Comparison of ENCODE assay signal across 8 cellular contexts in the genomic region with DNA sequence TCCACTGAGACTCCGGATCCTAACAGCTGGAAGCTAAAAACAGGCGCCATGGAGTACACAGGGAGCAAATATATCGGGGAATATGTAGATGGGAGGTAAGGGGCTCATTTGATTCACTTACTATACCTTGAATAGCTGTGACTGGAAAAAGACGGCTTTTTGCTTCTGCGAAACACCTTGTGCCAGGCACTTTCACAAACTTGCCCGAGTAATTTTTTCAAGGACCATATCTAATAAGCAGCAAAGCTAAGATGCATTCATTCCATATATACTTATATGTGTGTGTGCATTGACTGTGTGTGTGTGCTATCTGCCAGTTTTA. TPM values are rescaled to one million over a fixed set of nuclear protein-coding genes. Genes with fewer than 3 reads are reported as not detected.
A peak's percentile ranks its signal among the peaks of the same experiment; 100 is the strongest.
DNase-seq lines count a peak whose midpoint lies in the region; ATAC-seq and TF ChIP-seq lines count a peak whose summit lies in the region.

No MANE protein-coding gene starts in this region.

- in situ Hi-C loops in GM13977 (cut with MboI; ENCODE audit: low pct_unique_long_range_greater_than_20kb, low sequenced_read_pairs, unreplicated experiment) (no loop called here), G401 (cut with HindIII; ENCODE audit: low sequenced_read_pairs) (no loop called here)

- TF ChIP-seq CTCF in liver (IDR thresholded peaks at IDR 0.05; ENCODE audit: low read depth, low read length, missing input control): no peak
- no peak for TF ChIP-seq CTCF in tibial artery (IDR thresholded peaks at IDR 0.05)
- TF ChIP-seq CTCF in GM13977 (IDR thresholded peaks at IDR 0.05; ENCODE audit: extremely low read depth, insufficient read depth, missing control alignments): no peak

- no peaks in the 10 kb centered on the region for H3K27me3 ChIP-seq in liver (ENCODE audit: control insufficient read depth in 4 of 4, insufficient read depth in 4 of 4, low read length in 3 of 4)
- no peaks in the 10 kb centered on the region for H3K27me3 ChIP-seq in tibial artery

- peak overlapping the region; percentile 92 for H3K27ac Mint-ChIP-seq in activated CD8-positive, alpha-beta memory T cell treated with anti-CD3 and anti-CD28 coated beads, Interleukin-2, amount 10 ng/mL, durations not matched to agents 7 days and 5 days
- H3K27ac Mint-ChIP-seq in activated naive CD8-positive, alpha-beta T cell treated with anti-CD3 and anti-CD28 coated beads for 36 hours: peak overlapping the region; percentile 94

- H3K4me1 ChIP-seq in liver (ENCODE audit: control insufficient read depth in 4 of 4, insufficient read depth in 4 of 4, low read length in 3 of 4) (peaks cover 0 to 18% (median 17%) of the 10 kb centered on the region in 4 donors), tibial artery (peaks cover 0 to 25% (median 8%) of the 10 kb centered on the region in 4 donors)

- peaks cover 0 to 2% (median 0%) of the 10 kb centered on the region in 4 donors for H3K36me3 ChIP-seq in liver (ENCODE audit: control insufficient read depth in 4 of 4, insufficient read depth in 3 of 4, low read depth in 1 of 4, low read length in 3 of 4)
- no peaks in the 10 kb centered on the region for H3K36me3 ChIP-seq in tibial artery

- CTCF ChIA-PET in activated CD8-positive, alpha-beta memory T cell treated with anti-CD3 and anti-CD28 coated beads, Interleukin-2, amount 10 ng/mL, durations not matched to agents 7 days and 5 days (lab: Charles Lee): interaction anchor here (0.9 to 2.7 kb wide), 7 partner anchors 35 to 191 kb away, joined by 3 to 8 read pairs (median 5); partner anchors contain the start of genes MRRF and RBM18

- peaks cover 32% of the 10 kb centered on the region for H3K27me3 Mint-ChIP-seq in activated CD8-positive, alpha-beta memory T cell treated with anti-CD3 and anti-CD28 coated beads, Interleukin-2, amount 10 ng/mL, durations not matched to agents 7 days and 5 days
- peaks cover 20% of the 10 kb centered on the region for H3K27me3 Mint-ChIP-seq in activated naive CD8-positive, alpha-beta T cell treated with anti-CD3 and anti-CD28 coated beads for 36 hours

- peak overlapping the region; percentile 90 for H3K4me3 Mint-ChIP-seq in activated CD8-positive, alpha-beta memory T cell treated with anti-CD3 and anti-CD28 coated beads, Interleukin-2, amount 10 ng/mL, durations not matched to agents 7 days and 5 days
- peak overlapping the region; percentile 96 for H3K4me3 Mint-ChIP-seq in activated naive CD8-positive, alpha-beta T cell treated with anti-CD3 and anti-CD28 coated beads for 36 hours

- no peak overlapping the region for H3K9ac ChIP-seq in liver (ENCODE audit: low read depth in 1 of 2, low read length in 2 of 2)

- DNase-seq in activated CD8-positive, alpha-beta memory T cell treated with anti-CD3 and anti-CD28 coated beads, Interleukin-2, amount 10 ng/mL, durations not matched to agents 7 days and 5 days: no peak
- no peak for DNase-seq in activated CD8-positive, alpha-beta memory T cell treated with anti-CD3 and anti-CD28 coated beads, Interleukin-2, amount 50 U/mL, for 4 hours
- DNase-seq in activated naive CD8-positive, alpha-beta T cell treated with anti-CD3 and anti-CD28 coated beads for 36 hours: no peak
- DNase-seq in tibial artery (no peak), NCI-H748 (lab: John Stamatoyannopoulos, UW; ENCODE audit: unreplicated experiment) (no peak), GM13977 (ENCODE audit: low spot score) (no peak), G401 (ENCODE audit: low spot score) (no peak)

- WGBS in liver: 30% methylated on average over 6 of the region's 6 CpGs

- intact Hi-C loops in tibial artery (cut with DNase I; ENCODE audit: low total_unique reads): no loop called here

- H3K4me1 Mint-ChIP-seq in activated CD8-positive, alpha-beta memory T cell treated with anti-CD3 and anti-CD28 coated beads, Interleukin-2, amount 10 ng/mL, durations not matched to agents 7 days and 5 days: peaks cover 29% of the 10 kb centered on the region
- peaks cover 25% of the 10 kb centered on the region for H3K4me1 Mint-ChIP-seq in activated naive CD8-positive, alpha-beta T cell treated with anti-CD3 and anti-CD28 coated beads for 36 hours

- H3K9me3 Mint-ChIP-seq in activated CD8-positive, alpha-beta memory T cell treated with anti-CD3 and anti-CD28 coated beads, Interleukin-2, amount 10 ng/mL, durations not matched to agents 7 days and 5 days (ENCODE audit: low read depth): peaks cover 2% of the 10 kb centered on the region
- peaks cover 6% of the 10 kb centered on the region for H3K9me3 Mint-ChIP-seq in activated naive CD8-positive, alpha-beta T cell treated with anti-CD3 and anti-CD28 coated beads for 36 hours

- H3K27ac ChIP-seq in liver (ENCODE audit: low read depth in 1 of 2, low read length in 2 of 2) (no peak overlapping the region), tibial artery (peak overlapping the region; percentile 83 to 85)

- H3K9me3 ChIP-seq in liver (ENCODE audit: control insufficient read depth in 4 of 4, low read length in 3 of 4) (peaks cover 1 to 7% (median 3%) of the 10 kb centered on the region in 4 donors), tibial artery (no peaks in the 10 kb centered on the region)

- no peak for TF ChIP-seq RAD21 in liver (IDR thresholded peaks at IDR 0.05)

- ATAC-seq in activated CD8-positive, alpha-beta memory T cell treated with anti-CD3 and anti-CD28 coated beads, Interleukin-2, amount 10 ng/mL, durations not matched to agents 7 days and 5 days: no peak

- peaks cover 5% of the 10 kb centered on the region for H3K36me3 Mint-ChIP-seq in activated CD8-positive, alpha-beta memory T cell treated with anti-CD3 and anti-CD28 coated beads, Interleukin-2, amount 10 ng/mL, durations not matched to agents 7 days and 5 days
- peaks cover 5% of the 10 kb centered on the region for H3K36me3 Mint-ChIP-seq in activated naive CD8-positive, alpha-beta T cell treated with anti-CD3 and anti-CD28 coated beads for 36 hours

- peak overlapping the region in 2 of 3 donors; percentile 85 to 91 for H3K4me3 ChIP-seq in liver (ENCODE audit: low read depth in 1 of 3, low read length in 3 of 3)
- H3K4me3 ChIP-seq in tibial artery: peak overlapping the region; percentile 95 to 96

TF ChIP-seq in liver, 16 proteins besides CTCF, POLR2A, EP300 and RAD21:
- TF ChIP-seq FOXA1 (IDR thresholded peaks at IDR 0.05) (no peak), NR2F2 (IDR thresholded peaks at IDR 0.05) (no peak), GABPA (IDR thresholded peaks at IDR 0.05 in 1 of 2, conservative IDR thresholded peaks at IDR 0.05 in 1 of 2) (no peak), HNF4G (IDR thresholded peaks at IDR 0.05) (no peak), SP1 (IDR thresholded peaks at IDR 0.05) (no peak), JUND (IDR thresholded peaks at IDR 0.05) (no peak), RXRA (IDR thresholded peaks at IDR 0.05) (no peak), TAF1 (conservative IDR thresholded peaks at IDR 0.05) (no peak), YY1 (IDR thresholded peaks at IDR 0.05) (peak; percentile 13), FOXA2 (IDR thresholded peaks at IDR 0.05) (no peak), EGR1 (IDR thresholded peaks at IDR 0.05; ENCODE audit: low read depth in 2 of 2) (no peak), HNF4A (conservative IDR thresholded peaks at IDR 0.05) (no peak)
- TF ChIP-seq, protein P1, sequence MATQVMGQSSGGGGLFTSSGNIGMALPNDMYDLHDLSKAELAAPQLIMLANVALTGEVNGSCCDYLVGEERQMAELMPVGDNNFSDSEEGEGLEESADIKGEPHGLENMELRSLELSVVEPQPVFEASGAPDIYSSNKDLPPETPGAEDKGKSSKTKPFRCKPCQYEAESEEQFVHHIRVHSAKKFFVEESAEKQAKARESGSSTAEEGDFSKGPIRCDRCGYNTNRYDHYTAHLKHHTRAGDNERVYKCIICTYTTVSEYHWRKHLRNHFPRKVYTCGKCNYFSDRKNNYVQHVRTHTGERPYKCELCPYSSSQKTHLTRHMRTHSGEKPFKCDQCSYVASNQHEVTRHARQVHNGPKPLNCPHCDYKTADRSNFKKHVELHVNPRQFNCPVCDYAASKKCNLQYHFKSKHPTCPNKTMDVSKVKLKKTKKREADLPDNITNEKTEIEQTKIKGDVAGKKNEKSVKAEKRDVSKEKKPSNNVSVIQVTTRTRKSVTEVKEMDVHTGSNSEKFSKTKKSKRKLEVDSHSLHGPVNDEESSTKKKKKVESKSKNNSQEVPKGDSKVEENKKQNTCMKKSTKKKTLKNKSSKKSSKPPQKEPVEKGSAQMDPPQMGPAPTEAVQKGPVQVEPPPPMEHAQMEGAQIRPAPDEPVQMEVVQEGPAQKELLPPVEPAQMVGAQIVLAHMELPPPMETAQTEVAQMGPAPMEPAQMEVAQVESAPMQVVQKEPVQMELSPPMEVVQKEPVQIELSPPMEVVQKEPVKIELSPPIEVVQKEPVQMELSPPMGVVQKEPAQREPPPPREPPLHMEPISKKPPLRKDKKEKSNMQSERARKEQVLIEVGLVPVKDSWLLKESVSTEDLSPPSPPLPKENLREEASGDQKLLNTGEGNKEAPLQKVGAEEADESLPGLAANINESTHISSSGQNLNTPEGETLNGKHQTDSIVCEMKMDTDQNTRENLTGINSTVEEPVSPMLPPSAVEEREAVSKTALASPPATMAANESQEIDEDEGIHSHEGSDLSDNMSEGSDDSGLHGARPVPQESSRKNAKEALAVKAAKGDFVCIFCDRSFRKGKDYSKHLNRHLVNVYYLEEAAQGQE (IDR thresholded peaks at IDR 0.05): no peak
- TF ChIP-seq, protein P2, sequence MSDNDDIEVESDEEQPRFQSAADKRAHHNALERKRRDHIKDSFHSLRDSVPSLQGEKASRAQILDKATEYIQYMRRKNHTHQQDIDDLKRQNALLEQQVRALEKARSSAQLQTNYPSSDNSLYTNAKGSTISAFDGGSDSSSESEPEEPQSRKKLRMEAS (IDR thresholded peaks at IDR 0.05): peak; percentile 16
- TF ChIP-seq, protein P3, sequence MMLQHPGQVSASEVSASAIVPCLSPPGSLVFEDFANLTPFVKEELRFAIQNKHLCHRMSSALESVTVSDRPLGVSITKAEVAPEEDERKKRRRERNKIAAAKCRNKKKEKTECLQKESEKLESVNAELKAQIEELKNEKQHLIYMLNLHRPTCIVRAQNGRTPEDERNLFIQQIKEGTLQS (IDR thresholded peaks at IDR 0.05): no peak

RNA-seq across cellular contexts. Expression of gene MORN5, which starts 0.2 kb away (rescaled TPM):
- total RNA-seq in activated CD8-positive, alpha-beta memory T cell treated with anti-CD3 and anti-CD28 coated beads, Interleukin-2, amount 10 ng/mL, durations not matched to agents 7 days and 5 days: not detected
- total RNA-seq in activated naive CD8-positive, alpha-beta T cell treated with anti-CD3 and anti-CD28 coated beads for 36 hours: not detected
- not detected for total RNA-seq in liver
- polyA plus RNA-seq in liver: not detected
- not detected in 2 replicates for total RNA-seq in G401 (2014; rRNA removed; shearing (Covaris generic))

RNA-seq across cellular contexts. Expression of gene NDUFA8, which starts 0.3 kb away (rescaled TPM):
- 10 to 100 TPM; 36.4 to 49.1 TPM for total RNA-seq in activated CD8-positive, alpha-beta memory T cell treated with anti-CD3 and anti-CD28 coated beads, Interleukin-2, amount 10 ng/mL, durations not matched to agents 7 days and 5 days
- total RNA-seq in activated naive CD8-positive, alpha-beta T cell treated with anti-CD3 and anti-CD28 coated beads for 36 hours: 10 to 100 TPM; 55.2 to 56.4 TPM
- 10 to 100 TPM; 24.9 to 29.3 TPM for total RNA-seq in liver
- polyA plus RNA-seq in liver: 10 to 100 TPM; 48.3 to 51.9 TPM
- total RNA-seq in G401 (2014; rRNA removed; shearing (Covaris generic)): 76.1 and 107 TPM in 2 replicates

Comparison
In these comparisons a context has a peak if more than half of its experiments do, and no peak if none do; other contexts are left out.
1. H3K27ac ChIP-seq: peak in tibial artery (2 of 2); none in liver (0 of 2).